Comparison of ENCODE assay signal across 9 cellular contexts in the genomic region with DNA sequence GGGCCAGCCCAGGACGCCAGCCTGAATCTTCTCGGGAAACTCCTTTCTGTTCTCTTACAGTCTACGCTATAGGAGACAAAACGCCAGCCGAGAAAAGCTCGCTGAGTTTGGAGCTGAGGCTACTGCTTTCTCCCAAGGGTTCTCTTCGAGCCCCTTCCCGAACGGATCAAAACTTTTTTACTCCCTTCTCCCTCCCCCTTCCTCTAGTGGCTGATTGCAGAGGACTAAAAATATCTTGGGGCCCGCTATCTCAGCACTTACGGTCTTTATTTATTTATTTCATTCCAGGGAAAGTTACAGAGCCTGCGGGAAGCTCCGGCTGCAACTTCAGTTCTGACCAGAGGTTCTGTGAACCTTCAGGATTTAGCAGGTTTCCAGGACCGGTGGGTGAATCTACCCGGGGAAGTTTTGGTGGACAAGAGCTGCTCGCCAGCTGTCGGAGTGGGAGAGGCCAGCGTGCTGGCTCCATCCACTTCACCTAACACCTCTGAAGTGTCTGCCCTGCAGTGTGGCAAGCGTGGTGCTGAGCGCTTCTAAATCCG. TPM values are rescaled to one million over a fixed set of nuclear protein-coding genes. Genes with fewer than 3 reads are reported as not detected.
A peak's percentile ranks its signal among the peaks of the same experiment; 100 is the strongest.
DNase-seq lines count a peak whose midpoint lies in the region; ATAC-seq, FAIRE-seq and TF ChIP-seq lines count a peak whose summit lies in the region.
"Had no signal": no experiment of that assay in that cellular context is flagged by ENCODE, and none has a peak within 500 bp of the region (broad histone marks: within the 10 kb centered on the region; RNA-seq: fewer than 3 reads in every experiment).

No MANE protein-coding gene starts in this region.

- no peak for ATAC-seq in HG03439 (IDR thresholded peaks at IDR 0.05; ENCODE audit: unreplicated experiment)
- ATAC-seq: stimulated activated naive CD8-positive, alpha-beta T cell treated with anti-CD3 and anti-CD28 coated beads, Interleukin-15, Interleukin-2, amounts not matched to agents 100 U/mL and 50 U/mL, for 24 hours had no signal

- no peak for TF ChIP-seq POLR2A in testis (IDR thresholded peaks at IDR 0.05)

- WGBS in testis, 2 donors: 0 to 1% methylated on average over 18 to 21 of the region's 21 CpGs

- H3K4me3 ChIP-seq in bronchial epithelial cell (ENCODE audit: low read depth, low read length) (peak overlapping the region; percentile 7), testis (peak overlapping the region; percentile 63 to 72)

- peaks cover 3% of the 10 kb centered on the region for H3K4me1 ChIP-seq in testis

- peaks cover 16% of the 10 kb centered on the region for H3K27me3 ChIP-seq in bronchial epithelial cell (ENCODE audit: control insufficient read depth, insufficient read depth, low read length)
- H3K27me3 ChIP-seq in testis: no peaks in the 10 kb centered on the region

- intact Hi-C loops in testis (cut with DNase I; ENCODE audit: low total_unique reads): no loop called here

- H3K27ac ChIP-seq in testis: peak overlapping the region; percentile 56 to 82

- H3K36me3 ChIP-seq in bronchial epithelial cell (ENCODE audit: control insufficient read depth, insufficient read depth, low read length): no peaks in the 10 kb centered on the region
- no peaks in the 10 kb centered on the region for H3K36me3 ChIP-seq in testis (ENCODE audit: low read depth, missing control alignments)

- FAIRE-seq in bronchial epithelial cell (lab: Jason Lieb, UNC): no peak

- TF ChIP-seq CTCF in bronchial epithelial cell (IDR thresholded peaks at IDR 0.05; ENCODE audit: insufficient read depth, low read length, severe bottlenecking): no peak
- TF ChIP-seq CTCF in testis (IDR thresholded peaks at IDR 0.05): no peak

- H3K9me3 ChIP-seq in testis: no peaks in the 10 kb centered on the region

- DNase-seq in LHCN-M2 (ENCODE audit: low read depth): peak; percentile 63
- no peak for DNase-seq in bronchial epithelial cell (ENCODE audit: low read depth)
- peak; percentile 83 for DNase-seq in left kidney (ENCODE audit: low read depth, low spot score)
- peak; percentile 53 for DNase-seq in testis
- no peak for DNase-seq in SW 1271 (lab: John Stamatoyannopoulos, UW)
- DNase-seq in NCI-H1417 treated with DMSO at 0.1 percent for 48 hours (lab: John Stamatoyannopoulos, UW): no peak
- DNase-seq in amniotic stem cell (lab: John Stamatoyannopoulos, UW): no peak
- DNase-seq: stimulated activated naive CD8-positive, alpha-beta T cell treated with anti-CD3 and anti-CD28 coated beads, Interleukin-15, Interleukin-2, amounts not matched to agents 100 U/mL and 50 U/mL, for 24 hours had no signal

RNA-seq across cellular contexts. Expression of gene PDZRN3, which starts 0.5 kb away (rescaled TPM):
- total RNA-seq in LHCN-M2 (2014; rRNA removed) (6.5 and 6.7 TPM in 2 replicates), bronchial epithelial cell (0.77 and 0.79 TPM in 2 replicates), testis (10 to 100 TPM; 23.1 to 30.8 TPM)
- 3.7 TPM for polyA plus RNA-seq in LHCN-M2 (2012)
- polyA plus RNA-seq in testis (ENCODE audit: insufficient read depth, low read depth, low replicate concordance): 15.8 TPM

Comparison
In these comparisons a context has a peak if more than half of its experiments do, and no peak if none do; other contexts are left out.
1. DNase-seq: peak in LHCN-M2 (single experiment), left kidney (single experiment) and testis (single experiment); none in bronchial epithelial cell (single experiment), SW 1271 (0 of 2), NCI-H1417 treated with DMSO at 0.1 percent for 48 hours (single experiment) and amniotic stem cell (single experiment).